ENCODE assay signal across 14 cellular contexts in genomic region chr11:78318321-78318720, GRCh38.
DNase-seq lines count a peak whose midpoint lies in the region; ATAC-seq and TF ChIP-seq lines count a peak whose summit lies in the region.
"Had no signal": no experiment of that assay in that cellular context is flagged by ENCODE, and none has a peak within 500 bp of the region (broad histone marks: within the 10 kb centered on the region; RNA-seq: fewer than 3 reads in every experiment).

No MANE protein-coding gene starts in this region.

- TF ChIP-seq CTCF in nephron progenitor cell (IDR thresholded peaks at IDR 0.05), result no peak
- no peak for TF ChIP-seq CTCF in vagina (IDR thresholded peaks at IDR 0.05)

- H3K9me3 ChIP-seq in vagina, result no peaks in the 10 kb centered on the region
- H3K9me3 ChIP-seq: adrenal gland had no signal

- H3K27me3 ChIP-seq in vagina, result no peaks in the 10 kb centered on the region
- H3K27me3 ChIP-seq: adrenal gland had no signal

- no peak for TF ChIP-seq POLR2A in vagina (IDR thresholded peaks at IDR 0.05)

- no peak overlapping the region for H3K4me3 Mint-ChIP-seq in dendritic cell treated with granulocyte-macrophage colony-stimulating factor and Interleukin-4, amounts not matched to agents 40 ng/mL and 50 ng/mL, for 4 days
- H3K4me3 Mint-ChIP-seq in nephron progenitor cell, result no peak overlapping the region
- H3K4me3 Mint-ChIP-seq in activated T-helper 17 cell treated with anti-CD3 and anti-CD28 coated beads, Interleukin-2, amount 50 U/mL, for 72 hours, result no peak overlapping the region
- H3K4me3 Mint-ChIP-seq: naive thymus-derived CD8-positive, alpha-beta T cell had no signal

- no peaks in the 10 kb centered on the region for H3K9me3 Mint-ChIP-seq in dendritic cell treated with granulocyte-macrophage colony-stimulating factor and Interleukin-4, amounts not matched to agents 40 ng/mL and 50 ng/mL, for 4 days
- peaks cover 8% of the 10 kb centered on the region for H3K9me3 Mint-ChIP-seq in nephron progenitor cell
- no peaks in the 10 kb centered on the region for H3K9me3 Mint-ChIP-seq in activated T-helper 17 cell treated with anti-CD3 and anti-CD28 coated beads, Interleukin-2, amount 50 U/mL, for 72 hours

- H3K27me3 Mint-ChIP-seq in dendritic cell treated with granulocyte-macrophage colony-stimulating factor and Interleukin-4, amounts not matched to agents 40 ng/mL and 50 ng/mL, for 4 days, result no peaks in the 10 kb centered on the region
- peaks cover 2% of the 10 kb centered on the region for H3K27me3 Mint-ChIP-seq in nephron progenitor cell (ENCODE audit: low read depth, poor library complexity)
- H3K27me3 Mint-ChIP-seq in activated T-helper 17 cell treated with anti-CD3 and anti-CD28 coated beads, Interleukin-2, amount 50 U/mL, for 72 hours, result no peaks in the 10 kb centered on the region

- peaks cover 83% of the 10 kb centered on the region for H3K4me1 Mint-ChIP-seq in dendritic cell treated with granulocyte-macrophage colony-stimulating factor and Interleukin-4, amounts not matched to agents 40 ng/mL and 50 ng/mL, for 4 days (ENCODE audit: low read depth)
- peaks cover 40% of the 10 kb centered on the region for H3K4me1 Mint-ChIP-seq in nephron progenitor cell
- no peaks in the 10 kb centered on the region for H3K4me1 Mint-ChIP-seq in activated T-helper 17 cell treated with anti-CD3 and anti-CD28 coated beads, Interleukin-2, amount 50 U/mL, for 72 hours

- peak overlapping the region; percentile 21 for H3K27ac Mint-ChIP-seq in dendritic cell treated with granulocyte-macrophage colony-stimulating factor and Interleukin-4, amounts not matched to agents 40 ng/mL and 50 ng/mL, for 4 days
- peak overlapping the region; percentile 1 for H3K27ac Mint-ChIP-seq in nephron progenitor cell
- no peak overlapping the region for H3K27ac Mint-ChIP-seq in activated T-helper 17 cell treated with anti-CD3 and anti-CD28 coated beads, Interleukin-2, amount 50 U/mL, for 72 hours
- H3K27ac Mint-ChIP-seq: naive thymus-derived CD8-positive, alpha-beta T cell had no signal

- H3K36me3 Mint-ChIP-seq in dendritic cell treated with granulocyte-macrophage colony-stimulating factor and Interleukin-4, amounts not matched to agents 40 ng/mL and 50 ng/mL, for 4 days (ENCODE audit: low read depth), result peaks cover 24% of the 10 kb centered on the region
- peaks cover 20% of the 10 kb centered on the region for H3K36me3 Mint-ChIP-seq in nephron progenitor cell (ENCODE audit: low read depth)
- no peaks in the 10 kb centered on the region for H3K36me3 Mint-ChIP-seq in activated T-helper 17 cell treated with anti-CD3 and anti-CD28 coated beads, Interleukin-2, amount 50 U/mL, for 72 hours (ENCODE audit: low read depth)
- H3K36me3 Mint-ChIP-seq: naive thymus-derived CD8-positive, alpha-beta T cell had no signal

- no peaks in the 10 kb centered on the region for H3K36me3 ChIP-seq in vagina
- H3K36me3 ChIP-seq: adrenal gland had no signal

- H3K27ac ChIP-seq in vagina, result peak overlapping the region; percentile 65

- intact Hi-C loops in Right ventricle myocardium inferior (cut with DNase I), result no loop called here
- intact Hi-C loops in Right ventricle myocardium superior (cut with DNase I), result no loop called here
- intact Hi-C loops in dendritic cell treated with granulocyte-macrophage colony-stimulating factor and Interleukin-4, amounts not matched to agents 40 ng/mL and 50 ng/mL, for 4 days (cut with micrococcal nuclease), result loop anchor here (5.0 kb wide), 1 partner anchor 64 kb away; no protein-coding TSS in a partner anchor
- intact Hi-C loops in vagina (cut with DNase I), result loop anchor here (10.0 kb wide), 1 partner anchor 96 kb away; the partner anchor contains the start of gene GAB2

- H3K4me3 ChIP-seq in vagina, result no peak overlapping the region
- H3K4me3 ChIP-seq: adrenal gland had no signal

- DNase-seq in Right ventricle myocardium inferior (ENCODE audit: missing footprints) (no peak), Right ventricle myocardium superior (no peak), nephron progenitor cell (no peak), vagina (ENCODE audit: extremely low spot score in 2 of 2) (no peak), NCI-H748 (lab: John Stamatoyannopoulos, UW; ENCODE audit: unreplicated experiment) (no peak)
- DNase-seq: activated CD4-positive, CD25-positive, alpha-beta regulatory T cell; DMS53; islet precursor cell; naive thymus-derived CD8-positive, alpha-beta T cell; NCI-H1930 had no signal

- peak; percentile 32 for ATAC-seq in Right ventricle myocardium inferior
- no peak for ATAC-seq in Right ventricle myocardium superior (ENCODE audit: poor library complexity)
- no peak for ATAC-seq in activated T-helper 17 cell treated with anti-CD3 and anti-CD28 coated beads, Interleukin-2, amount 50 U/mL, for 72 hours (replicated peaks)
- ATAC-seq in GM18511 (IDR thresholded peaks at IDR 0.05; ENCODE audit: unreplicated experiment), result no peak
- ATAC-seq: naive thymus-derived CD8-positive, alpha-beta T cell had no signal

- H3K4me1 ChIP-seq in vagina, result peaks cover 40% of the 10 kb centered on the region

Comparison
In these comparisons a context has a peak if more than half of its experiments do, and no peak if none do; other contexts are left out.
1. intact Hi-C loops: an anchor here in dendritic cell treated with granulocyte-macrophage colony-stimulating factor and Interleukin-4, amounts not matched to agents 40 ng/mL and 50 ng/mL, for 4 days (5.0 kb wide) and vagina (10.0 kb wide); none called in Right ventricle myocardium inferior and Right ventricle myocardium superior.